In genomic region chr2:238884122-238884811, GRCh38 we compare ENCODE assay signal across 20 cellular contexts. TPM values are rescaled to one million over a fixed set of nuclear protein-coding genes. Genes with fewer than 3 reads are reported as not detected.
DNase-seq lines count a peak whose midpoint lies in the region; ATAC-seq and TF ChIP-seq lines count a peak whose summit lies in the region.
"Had no signal": no experiment of that assay in that cellular context is flagged by ENCODE, and none has a peak within 500 bp of the region (broad histone marks: within the 10 kb centered on the region; RNA-seq: fewer than 3 reads in every experiment).

No MANE protein-coding gene starts in this region.

- ATAC-seq in aorta (ENCODE audit: low FRiP score) = peak; percentile 23
- ATAC-seq in HG03025 (IDR thresholded peaks at IDR 0.05; ENCODE audit: low FRiP score, unreplicated experiment) = no peak
- ATAC-seq: GM23338, SK-N-SH treated with all-trans-retinoic acid at 6 μM for 48 hours had no signal

- H3K27ac Mint-ChIP-seq in HFFc6 = peak overlapping the region; percentile 62
- H3K27ac Mint-ChIP-seq: CD4-positive, alpha-beta memory T cell; GM23338 had no signal

- TF ChIP-seq EP300 in sigmoid colon (IDR thresholded peaks at IDR 0.05) = no peak

- no peak overlapping the region for H3K4me3 ChIP-seq in muscle layer of colon (ENCODE audit: low read depth in 1 of 2, low read length in 2 of 2)
- H3K4me3 ChIP-seq in sigmoid colon = no peak overlapping the region
- no peak overlapping the region for H3K4me3 ChIP-seq in aorta (ENCODE audit: low read length in 2 of 2)
- H3K4me3 ChIP-seq: GM23338, HAP-1, Peyer's patch had no signal

- H3K27ac ChIP-seq in muscle layer of colon (ENCODE audit: low read depth, low read length) (peak overlapping the region; percentile 62), sigmoid colon (peak overlapping the region in 3 of 4 donors; percentile 56 to 67 (median 61)), aorta (ENCODE audit: low read depth in 1 of 2, low read length in 2 of 2) (no peak overlapping the region)

- peaks cover 32% of the 10 kb centered on the region for H3K36me3 Mint-ChIP-seq in HFFc6 (ENCODE audit: low read depth)
- H3K36me3 Mint-ChIP-seq: CD4-positive, alpha-beta memory T cell had no signal

- TF ChIP-seq CTCF in HFFc6 (IDR thresholded peaks at IDR 0.05) (no peak), sigmoid colon (IDR thresholded peaks at IDR 0.05) (no peak)

- DNase-seq in HFFc6 = no peak
- peak; percentile 61 for DNase-seq in sigmoid colon
- DNase-seq in aorta = no peak
- DNase-seq in NCI-H146 (lab: John Stamatoyannopoulos, UW) = no peak
- no peak for DNase-seq in NCI-H1048 (lab: John Stamatoyannopoulos, UW)
- DNase-seq: Calu3; CD4-positive, alpha-beta memory T cell; DMS153; KBM-7; NCI-H1105 treated with DMSO at 0.1 percent for 48 hours; NCI-H1694; NCI-H446; NCI-H526; Peyer's patch had no signal

- no peak for TF ChIP-seq POLR2A in sigmoid colon (IDR thresholded peaks at IDR 0.05)

- peaks cover 33% of the 10 kb centered on the region for H3K27me3 Mint-ChIP-seq in HFFc6 (ENCODE audit: insufficient read depth)

- no peaks in the 10 kb centered on the region for H3K9me3 ChIP-seq in muscle layer of colon (ENCODE audit: low read length)
- no peaks in the 10 kb centered on the region for H3K9me3 ChIP-seq in sigmoid colon
- H3K9me3 ChIP-seq in aorta (ENCODE audit: control insufficient read depth, low read length) = no peaks in the 10 kb centered on the region
- H3K9me3 ChIP-seq: HAP-1, Peyer's patch had no signal

- no peaks in the 10 kb centered on the region; the same call in 1 of the 2 replicates for H3K9me3 Mint-ChIP-seq in HFFc6

- H3K4me3 Mint-ChIP-seq in HFFc6 = peak overlapping the region; percentile 65
- H3K4me3 Mint-ChIP-seq: CD4-positive, alpha-beta memory T cell; GM23338 had no signal

- no peak overlapping the region for H3K9ac ChIP-seq in muscle layer of colon (ENCODE audit: low read length)

- peaks cover 88% of the 10 kb centered on the region for H3K4me1 Mint-ChIP-seq in HFFc6 (ENCODE audit: low read depth)
- H3K4me1 Mint-ChIP-seq: CD4-positive, alpha-beta memory T cell had no signal

- H3K36me3 ChIP-seq in muscle layer of colon (ENCODE audit: insufficient read depth, low read length) = no peaks in the 10 kb centered on the region
- H3K36me3 ChIP-seq in sigmoid colon = peaks cover 0 to 11% (median 2%) of the 10 kb centered on the region in 4 donors
- H3K36me3 ChIP-seq in aorta (ENCODE audit: control insufficient read depth in 1 of 2, insufficient read depth in 2 of 2, low read length in 1 of 2) = no peaks in the 10 kb centered on the region
- H3K36me3 ChIP-seq: HAP-1, Peyer's patch had no signal

- WGBS in sigmoid colon, 2 donors = 71 to 86% methylated on average over 19 of the region's 19 CpGs
- 88 to 91% methylated on average over 19 of the region's 19 CpGs for WGBS in aorta, 2 donors

- H3K27me3 ChIP-seq in muscle layer of colon (ENCODE audit: control insufficient read depth in 1 of 2, insufficient read depth in 2 of 2, low read length in 2 of 2) = no peaks in the 10 kb centered on the region
- no peaks in the 10 kb centered on the region for H3K27me3 ChIP-seq in sigmoid colon
- H3K27me3 ChIP-seq in aorta (ENCODE audit: control insufficient read depth in 1 of 2, insufficient read depth in 2 of 2, low read length in 1 of 2) = no peaks in the 10 kb centered on the region
- H3K27me3 ChIP-seq: Peyer's patch had no signal

- intact Hi-C loops in sigmoid colon (cut with DNase I) (no loop called here), aorta (cut with DNase I) (no loop called here)

- H3K4me1 ChIP-seq in muscle layer of colon (ENCODE audit: insufficient read depth, low read length) (peaks cover 29% of the 10 kb centered on the region), sigmoid colon (peaks cover 0 to 36% (median 33%) of the 10 kb centered on the region in 4 donors), aorta (ENCODE audit: control insufficient read depth in 1 of 2, insufficient read depth in 2 of 2, low read length in 2 of 2) (no peaks in the 10 kb centered on the region)
- H3K4me1 ChIP-seq: HAP-1, Peyer's patch had no signal

RNA-seq across cellular contexts. Expression of gene TWIST2, which starts 36.4 kb away (rescaled TPM):
- 100 to 1,000 TPM; 127 to 146 (median 137) TPM for total RNA-seq in HFFc6 (2021; fragmentation: NEBNext Ultra II Directional; extraction: Animal tissue kit (Norgen Biotek cat#: 25700))
- total RNA-seq in sigmoid colon (10 to 100 TPM; 53.9 to 92.2 (median 79.3) TPM), aorta (10 to 100 TPM; 12.9 to 16.4 TPM)
- polyA plus RNA-seq in sigmoid colon (10 to 100 TPM in 1 of 3 donors, 1 to 10 TPM in 1, under 1 TPM in 1; 0.92 to 22.8 (median 3.8) TPM), aorta (10 to 100 TPM in 1 of 2 donors, 1 to 10 TPM in 1; 6.0 to 20.8 TPM)
- total RNA-seq: Calu3; CD4-positive, alpha-beta memory T cell; OCI-LY7 had no signal
- polyA plus RNA-seq: CD4-positive, alpha-beta memory T cell had no signal

Comparison
In these comparisons a context has a peak if more than half of its experiments do, and no peak if none do; other contexts are left out.
1. H3K27ac ChIP-seq: peak in muscle layer of colon (single experiment) and sigmoid colon (3 of 4); none in aorta (0 of 2).